ENCODE assay signal across 9 cellular contexts in genomic region chr13:23160241-23161175, GRCh38. TPM values are rescaled to one million over a fixed set of nuclear protein-coding genes. Genes with fewer than 3 reads are reported as not detected.
DNase-seq lines count a peak whose midpoint lies in the region; TF ChIP-seq lines count a peak whose summit lies in the region.
"Had no signal": no experiment of that assay in that cellular context is flagged by ENCODE, and none has a peak within 500 bp of the region (broad histone marks: within the 10 kb centered on the region; RNA-seq: fewer than 3 reads in every experiment).

No MANE protein-coding gene starts in this region.

- TF ChIP-seq CTCF in NB4 (IDR thresholded peaks at IDR 0.05; ENCODE audit: low read depth, low read length) (peak; percentile 48), foreskin fibroblast (IDR thresholded peaks at IDR 0.05; ENCODE audit: low read depth, low read length) (no peak), progenitor cell of endocrine pancreas (IDR thresholded peaks at IDR 0.05; ENCODE audit: unreplicated experiment) (no peak)

- no peak for TF ChIP-seq POLR2A in NB4 (IDR thresholded peaks at IDR 0.05; ENCODE audit: extremely low read depth, insufficient read length)

- no peak overlapping the region for H3K27ac Mint-ChIP-seq in progenitor cell of endocrine pancreas
- no peak overlapping the region for H3K27ac Mint-ChIP-seq in activated CD4-positive, alpha-beta memory T cell treated with anti-CD3 and anti-CD28 coated beads, Interleukin-2, amount 10 ng/mL, durations not matched to agents 7 days and 5 days

- peaks cover 6% of the 10 kb centered on the region for H3K4me1 Mint-ChIP-seq in progenitor cell of endocrine pancreas (ENCODE audit: low read depth)
- H3K4me1 Mint-ChIP-seq in activated CD4-positive, alpha-beta memory T cell treated with anti-CD3 and anti-CD28 coated beads, Interleukin-2, amount 10 ng/mL, durations not matched to agents 7 days and 5 days, result peaks cover 2% of the 10 kb centered on the region

- H3K4me3 Mint-ChIP-seq in progenitor cell of endocrine pancreas (ENCODE audit: low read depth), result peak overlapping the region; percentile 76
- H3K4me3 Mint-ChIP-seq in activated CD4-positive, alpha-beta memory T cell treated with anti-CD3 and anti-CD28 coated beads, Interleukin-2, amount 10 ng/mL, durations not matched to agents 7 days and 5 days, result no peak overlapping the region

- DNase-seq in COR-L47 (lab: John Stamatoyannopoulos, UW) (peak; percentile 8), NB4 (ENCODE audit: low read depth) (peak; percentile 47), foreskin fibroblast (peak in 1 of 2 donors; percentile 41), progenitor cell of endocrine pancreas (ENCODE audit: low spot score, unreplicated experiment) (peak; percentile 11), Kasumi-1 (lab: John Stamatoyannopoulos, UW) (no peak), putamen (ENCODE audit: low spot score) (no peak), posterior vena cava (ENCODE audit: low spot score) (no peak)
- DNase-seq in activated CD4-positive, alpha-beta memory T cell treated with anti-CD3 and anti-CD28 coated beads, Interleukin-2, amount 10 ng/mL, durations not matched to agents 7 days and 5 days, result no peak

- POLR2A ChIA-PET in activated CD4-positive, alpha-beta memory T cell treated with anti-CD3 and anti-CD28 coated beads, Interleukin-2, amount 10 ng/mL, durations not matched to agents 7 days and 5 days (lab: Charles Lee), result no interaction called here

- H3K4me3 ChIP-seq in NB4 (ENCODE audit: low read depth, low read length) (no peak overlapping the region), foreskin fibroblast (ENCODE audit: low read depth in 1 of 2, low read length in 2 of 2) (peak overlapping the region; percentile 42 to 49)

- H3K9me3 Mint-ChIP-seq in progenitor cell of endocrine pancreas (ENCODE audit: low read depth), result no peaks in the 10 kb centered on the region
- H3K9me3 Mint-ChIP-seq in activated CD4-positive, alpha-beta memory T cell treated with anti-CD3 and anti-CD28 coated beads, Interleukin-2, amount 10 ng/mL, durations not matched to agents 7 days and 5 days, result no peaks in the 10 kb centered on the region

- no peaks in the 10 kb centered on the region for H3K36me3 Mint-ChIP-seq in progenitor cell of endocrine pancreas (ENCODE audit: insufficient read depth)
- no peaks in the 10 kb centered on the region for H3K36me3 Mint-ChIP-seq in activated CD4-positive, alpha-beta memory T cell treated with anti-CD3 and anti-CD28 coated beads, Interleukin-2, amount 10 ng/mL, durations not matched to agents 7 days and 5 days (ENCODE audit: low read depth)

- CTCF ChIA-PET in activated CD4-positive, alpha-beta memory T cell treated with anti-CD3 and anti-CD28 coated beads, Interleukin-2, amount 10 ng/mL, durations not matched to agents 7 days and 5 days (lab: Charles Lee), result no interaction called here

- peaks cover 39% of the 10 kb centered on the region for H3K27me3 Mint-ChIP-seq in progenitor cell of endocrine pancreas
- H3K27me3 Mint-ChIP-seq in activated CD4-positive, alpha-beta memory T cell treated with anti-CD3 and anti-CD28 coated beads, Interleukin-2, amount 10 ng/mL, durations not matched to agents 7 days and 5 days, result peaks cover 23% of the 10 kb centered on the region

- intact Hi-C loops in posterior vena cava (cut with DNase I), result no loop called here

RNA-seq across cellular contexts. Expression of gene SGCG, which starts 20.3 kb away (rescaled TPM):
- total RNA-seq in progenitor cell of endocrine pancreas (not detected in 2 replicates), posterior vena cava (1 to 10 TPM; 3.9 to 6.9 TPM)
- not detected for total RNA-seq in activated CD4-positive, alpha-beta memory T cell treated with anti-CD3 and anti-CD28 coated beads, Interleukin-2, amount 10 ng/mL, durations not matched to agents 7 days and 5 days
- total RNA-seq: M059J had no signal

Comparison
In these comparisons a context has a peak if more than half of its experiments do, and no peak if none do; other contexts are left out.
1. DNase-seq: peak in COR-L47 (single experiment), NB4 (single experiment) and progenitor cell of endocrine pancreas (single experiment); none in Kasumi-1 (0 of 2), putamen (single experiment), posterior vena cava (single experiment) and activated CD4-positive, alpha-beta memory T cell treated with anti-CD3 and anti-CD28 coated beads, Interleukin-2, amount 10 ng/mL, durations not matched to agents 7 days and 5 days (single experiment).